ENCODE assay signal across 8 cellular contexts in genomic region chr6:42017021-42017643, GRCh38. TPM values are rescaled to one million over a fixed set of nuclear protein-coding genes. Genes with fewer than 3 reads are reported as not detected.
DNase-seq lines count a peak whose midpoint lies in the region; FAIRE-seq and TF ChIP-seq lines count a peak whose summit lies in the region.

No MANE protein-coding gene starts in this region.

- TF ChIP-seq CTCF in fibroblast of villous mesenchyme (IDR thresholded peaks at IDR 0.05; ENCODE audit: insufficient read depth, low read depth, low read length), result no peak

- H3K4me3 ChIP-seq in fibroblast of villous mesenchyme (ENCODE audit: low read depth, low read length), result no peak overlapping the region

- H3K4me3 Mint-ChIP-seq in T-helper 1 cell treated with Interleukin-12 subunit alpha and Interleukin-12 subunit beta and Interleukin-4 antibody, amounts not matched to agents 30 μg/mL and 1 μg/mL, for 36 hours, result peak overlapping the region; percentile 66

- no peaks in the 10 kb centered on the region for H3K27me3 Mint-ChIP-seq in T-helper 1 cell treated with Interleukin-12 subunit alpha and Interleukin-12 subunit beta and Interleukin-4 antibody, amounts not matched to agents 30 μg/mL and 1 μg/mL, for 36 hours (ENCODE audit: low read depth)

- peaks cover 4% of the 10 kb centered on the region for H3K9me3 Mint-ChIP-seq in T-helper 1 cell treated with Interleukin-12 subunit alpha and Interleukin-12 subunit beta and Interleukin-4 antibody, amounts not matched to agents 30 μg/mL and 1 μg/mL, for 36 hours

- peak overlapping the region; percentile 93 for H3K27ac Mint-ChIP-seq in T-helper 1 cell treated with Interleukin-12 subunit alpha and Interleukin-12 subunit beta and Interleukin-4 antibody, amounts not matched to agents 30 μg/mL and 1 μg/mL, for 36 hours

- DNase-seq in stimulated activated CD4-positive, alpha-beta T cell treated with anti-CD3 and anti-CD28 coated beads, Interleukin-15, amount 100 ng/mL, for 24 hours, result peak; percentile 64
- no peak for DNase-seq in stimulated activated CD4-positive, alpha-beta T cell treated with anti-CD3 and anti-CD28 coated beads, Interleukin-4, amount 100 ng/mL, for 4 hours
- peak; percentile 89 for DNase-seq in fibroblast of villous mesenchyme (ENCODE audit: low read depth)
- no peak for DNase-seq in NCI-H2081 treated with DMSO at 0.1 percent for 48 hours (lab: John Stamatoyannopoulos, UW)
- DNase-seq in DMS153 (lab: John Stamatoyannopoulos, UW), result no peak
- no peak for DNase-seq in HTR-8/SVneo (ENCODE audit: insufficient read length, low spot score)
- DNase-seq in ecto neural progenitor cell (ENCODE audit: low spot score), result no peak

- H3K4me1 Mint-ChIP-seq in T-helper 1 cell treated with Interleukin-12 subunit alpha and Interleukin-12 subunit beta and Interleukin-4 antibody, amounts not matched to agents 30 μg/mL and 1 μg/mL, for 36 hours (ENCODE audit: low read depth), result peaks cover 49% of the 10 kb centered on the region

- no peak for FAIRE-seq in HTR-8/SVneo (lab: Jason Lieb, UNC)

- H3K36me3 Mint-ChIP-seq in T-helper 1 cell treated with Interleukin-12 subunit alpha and Interleukin-12 subunit beta and Interleukin-4 antibody, amounts not matched to agents 30 μg/mL and 1 μg/mL, for 36 hours (ENCODE audit: low read depth), result peaks cover 36% of the 10 kb centered on the region

RNA-seq across cellular contexts. Expression of gene TAF8, which starts 33.2 kb away (rescaled TPM):
- 16.0 and 20.0 TPM in 2 replicates for total RNA-seq in fibroblast of villous mesenchyme

Comparison
In these comparisons a context has a peak if more than half of its experiments do, and no peak if none do; other contexts are left out.
1. DNase-seq: peak in stimulated activated CD4-positive, alpha-beta T cell treated with anti-CD3 and anti-CD28 coated beads, Interleukin-15, amount 100 ng/mL, for 24 hours (single experiment) and fibroblast of villous mesenchyme (single experiment); none in stimulated activated CD4-positive, alpha-beta T cell treated with anti-CD3 and anti-CD28 coated beads, Interleukin-4, amount 100 ng/mL, for 4 hours (0 of 2), NCI-H2081 treated with DMSO at 0.1 percent for 48 hours (single experiment), DMS153 (single experiment), HTR-8/SVneo (single experiment) and ecto neural progenitor cell (single experiment).